ENCODE assay signal across 17 cellular contexts in genomic region chr18:74084184-74084583, GRCh38.
DNase-seq lines count a peak whose midpoint lies in the region; ATAC-seq and TF ChIP-seq lines count a peak whose summit lies in the region.
"Had no signal": no experiment of that assay in that cellular context is flagged by ENCODE, and none has a peak within 500 bp of the region (broad histone marks: within the 10 kb centered on the region; RNA-seq: fewer than 3 reads in every experiment).

No MANE protein-coding gene starts in this region.

- H2AFZ ChIP-seq in GM23338, result no peak overlapping the region

- H3K9me3 ChIP-seq in naive thymus-derived CD4-positive, alpha-beta T cell (ENCODE audit: control insufficient read depth in 2 of 3, low read length in 3 of 3), result no peaks in the 10 kb centered on the region
- H3K9me3 ChIP-seq: A549, SK-N-SH had no signal

- no peak overlapping the region for H3K27ac ChIP-seq in GM23338 (ENCODE audit: low read depth)
- peak overlapping the region; percentile 74 for H3K27ac ChIP-seq in naive thymus-derived CD4-positive, alpha-beta T cell (ENCODE audit: low read depth, low read length)
- H3K27ac ChIP-seq: A549 had no signal

- DNase-seq in NCI-H82 (lab: John Stamatoyannopoulos, UW) (peak; percentile 19), NCI-H82 treated with DMSO at 0.1 percent for 48 hours (lab: John Stamatoyannopoulos, UW; ENCODE audit: unreplicated experiment) (no peak), GM23338 (ENCODE audit: low spot score) (no peak), SK-MEL-5 (ENCODE audit: low read depth, low spot score) (peak; percentile 5), COR-L47 (lab: John Stamatoyannopoulos, UW) (no peak), medulla oblongata (ENCODE audit: extremely low spot score) (no peak), HCEC 1CT (no peak)
- no peak for DNase-seq in naive thymus-derived CD4-positive, alpha-beta T cell
- DNase-seq: EL, NCI-H146, NCI-H2107, NCI-H446, NCI-H774, SK-N-SH, T-helper 1 cell had no signal

- H3K4me2 ChIP-seq in GM23338, result no peak overlapping the region
- H3K4me2 ChIP-seq: A549, SK-N-SH had no signal

- H3K79me2 ChIP-seq in GM23338 (replicated peaks; ENCODE audit: insufficient read depth), result no peaks in the 10 kb centered on the region

- H3K36me3 ChIP-seq in GM23338 (ENCODE audit: insufficient read depth), result no peaks in the 10 kb centered on the region
- H3K36me3 ChIP-seq in naive thymus-derived CD4-positive, alpha-beta T cell (ENCODE audit: control insufficient read depth in 2 of 3, insufficient read depth in 3 of 3, low read length in 3 of 3), result no peaks in the 10 kb centered on the region

- CTCF ChIA-PET in naive thymus-derived CD4-positive, alpha-beta T cell (lab: Charles Lee), result interaction anchor here (2.7 to 2.9 kb wide), 3 partner anchors 10 to 43 kb away, joined by 21 to 30 read pairs (median 23); no protein-coding TSS in a partner anchor

- in situ Hi-C loops in SK-MEL-5 (cut with HindIII; ENCODE audit: low pct_unique_long_range_greater_than_20kb, low sequenced_read_pairs), result no loop called here

- H3K9me3 Mint-ChIP-seq in GM23338, result peaks cover 3% of the 10 kb centered on the region; the same call in 1 of the 3 replicates
- peaks cover 0 to 6% (median 2%) of the 10 kb centered on the region in 11 donors for H3K9me3 Mint-ChIP-seq in naive thymus-derived CD4-positive, alpha-beta T cell

- peak; percentile 27 for ATAC-seq in GM23338
- no peak for ATAC-seq in naive thymus-derived CD4-positive, alpha-beta T cell
- ATAC-seq: A549 had no signal

- no peaks in the 10 kb centered on the region for H3K27me3 ChIP-seq in GM23338 (ENCODE audit: insufficient read depth)
- H3K27me3 ChIP-seq in naive thymus-derived CD4-positive, alpha-beta T cell (ENCODE audit: control insufficient read depth in 2 of 2, insufficient read depth in 2 of 2, low read length in 2 of 2), result no peaks in the 10 kb centered on the region

- intact Hi-C loops in naive thymus-derived CD4-positive, alpha-beta T cell (cut with micrococcal nuclease), result loop anchor here in 1 of 2 donors (5.0 kb wide), 4 partner anchors 42 to 413 kb away; partner anchors contain the start of genes CNDP2 and CYB5A

- H3F3A ChIP-seq in GM23338 (replicated peaks; ENCODE audit: low read depth), result no peaks in the 10 kb centered on the region

- no peaks in the 10 kb centered on the region for H4K20me1 ChIP-seq in GM23338 (replicated peaks; ENCODE audit: insufficient read depth)

- H3K9me2 ChIP-seq in GM23338 (ENCODE audit: insufficient read depth), result no peaks in the 10 kb centered on the region
- H3K9me2 ChIP-seq: SK-N-SH had no signal

- POLR2A ChIA-PET in naive thymus-derived CD4-positive, alpha-beta T cell (lab: Charles Lee), result interaction anchor here (0.6 to 2.4 kb wide), 3 partner anchors 20 to 65 kb away, joined by 3 to 47 read pairs (median 3); no protein-coding TSS in a partner anchor

- no peak overlapping the region for H3K4me3 ChIP-seq in GM23338
- no peak overlapping the region for H3K4me3 ChIP-seq in naive thymus-derived CD4-positive, alpha-beta T cell (ENCODE audit: low read length)
- H3K4me3 ChIP-seq: A549 had no signal

- TF ChIP-seq CTCF in GM23338 (conservative IDR thresholded peaks at IDR 0.05; ENCODE audit: low read depth in 2 of 2), result 0 out of 4 replicates have a peak, but pooled peaks of 1 of the 2 experiments have one; percentile 18

- H3K4me1 Mint-ChIP-seq in GM23338, result peaks cover 5% of the 10 kb centered on the region; the same call in 2 of the 3 replicates
- peaks cover 7 to 24% (median 21%) of the 10 kb centered on the region in 7 donors for H3K4me1 Mint-ChIP-seq in naive thymus-derived CD4-positive, alpha-beta T cell

- H3K4me1 ChIP-seq in GM23338 (ENCODE audit: insufficient read depth), result no peaks in the 10 kb centered on the region
- peaks cover 0 to 16% of the 10 kb centered on the region in 2 donors for H3K4me1 ChIP-seq in naive thymus-derived CD4-positive, alpha-beta T cell (ENCODE audit: control insufficient read depth in 2 of 2, insufficient read depth in 2 of 2, low read length in 2 of 2)
- H3K4me1 ChIP-seq: A549 had no signal

- H3K27ac Mint-ChIP-seq in GM23338, result no peak overlapping the region
- H3K27ac Mint-ChIP-seq in naive thymus-derived CD4-positive, alpha-beta T cell, result peak overlapping the region in 5 of 9 donors; percentile 54 to 98 (median 96)
- H3K27ac Mint-ChIP-seq: IgD-negative memory B cell had no signal

- no peak overlapping the region for H3K4me3 Mint-ChIP-seq in GM23338
- H3K4me3 Mint-ChIP-seq in naive thymus-derived CD4-positive, alpha-beta T cell, result no peak overlapping the region
- H3K4me3 Mint-ChIP-seq: IgD-negative memory B cell had no signal

- H3K36me3 Mint-ChIP-seq in GM23338 (ENCODE audit: low read depth), result no peaks in the 10 kb centered on the region
- peaks cover 0 to 5% (median 0%) of the 10 kb centered on the region in 5 donors for H3K36me3 Mint-ChIP-seq in naive thymus-derived CD4-positive, alpha-beta T cell
- H3K36me3 Mint-ChIP-seq: IgD-negative memory B cell had no signal

- peaks cover 3% of the 10 kb centered on the region for H3K27me3 Mint-ChIP-seq in GM23338 (ENCODE audit: insufficient read depth, low read depth, poor library complexity)
- H3K27me3 Mint-ChIP-seq in naive thymus-derived CD4-positive, alpha-beta T cell, result no peaks in the 10 kb centered on the region
- H3K27me3 Mint-ChIP-seq: IgD-negative memory B cell had no signal

TF ChIP-seq in GM23338, 12 proteins besides CTCF, POLR2A, EP300 and RAD21:
- TF ChIP-seq ETS1 (IDR thresholded peaks at IDR 0.05) (no peak), JUNB (IDR thresholded peaks at IDR 0.05; ENCODE audit: unreplicated experiment) (no peak), STAT1 (IDR thresholded peaks at IDR 0.05; ENCODE audit: unreplicated experiment) (no peak), ZNF462 (CRISPR knock-in tag; IDR thresholded peaks at IDR 0.05) (no peak)

Comparison
In these comparisons a context has a peak if more than half of its experiments do, and no peak if none do; other contexts are left out.
1. DNase-seq: peak in NCI-H82 (single experiment) and SK-MEL-5 (single experiment); none in NCI-H82 treated with DMSO at 0.1 percent for 48 hours (single experiment), GM23338 (single experiment), naive thymus-derived CD4-positive, alpha-beta T cell (0 of 9), COR-L47 (single experiment), medulla oblongata (single experiment) and HCEC 1CT (single experiment).